Comparison of ENCODE assay signal across 29 cellular contexts in the genomic region with DNA sequence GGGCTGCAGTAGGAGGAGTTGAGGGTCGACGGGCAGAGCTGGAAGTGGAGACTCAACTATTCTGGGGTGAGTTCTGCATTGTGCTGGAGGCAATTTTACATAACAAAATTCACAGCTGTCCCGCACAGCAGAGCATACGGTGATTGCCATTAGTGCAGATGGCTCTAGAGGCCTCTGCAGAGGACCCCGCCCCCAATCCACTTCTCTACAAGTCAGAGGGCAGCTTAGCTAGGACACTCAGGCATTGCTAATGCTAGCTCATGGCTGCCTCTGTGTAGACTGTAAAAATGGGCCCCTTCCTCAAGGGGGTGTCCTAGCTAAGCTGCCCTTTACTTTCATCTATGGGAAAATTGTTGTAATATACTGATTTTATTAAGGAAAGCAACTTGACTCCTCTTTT. TPM values are rescaled to one million over a fixed set of nuclear protein-coding genes. Genes with fewer than 3 reads are reported as not detected.
A peak's percentile ranks its signal among the peaks of the same experiment; 100 is the strongest.
DNase-seq lines count a peak whose midpoint lies in the region; ATAC-seq and TF ChIP-seq lines count a peak whose summit lies in the region.
"Had no signal": no experiment of that assay in that cellular context is flagged by ENCODE, and none has a peak within 500 bp of the region (broad histone marks: within the 10 kb centered on the region; RNA-seq: fewer than 3 reads in every experiment).

No MANE protein-coding gene starts in this region.

- H3K27ac Mint-ChIP-seq in T-helper 1 cell treated with Interleukin-12 subunit alpha and Interleukin-12 subunit beta and Interleukin-4 antibody, amounts not matched to agents 30 μg/mL and 1 μg/mL, for 36 hours, result peak overlapping the region; percentile 60
- H3K27ac Mint-ChIP-seq in glutamatergic neuron (ENCODE audit: unreplicated experiment), result peak overlapping the region; percentile 98
- H3K27ac Mint-ChIP-seq in activated naive CD8-positive, alpha-beta T cell treated with anti-CD3 and anti-CD28 coated beads, Interleukin-2, amount 50 U/mL, for 24 hours, result no peak overlapping the region
- H3K27ac Mint-ChIP-seq: activated naive CD4-positive, alpha-beta T cell treated with anti-CD3 and anti-CD28 coated beads, Interleukin-2, amount 50 U/mL, for 72 hours; IgD-negative memory B cell; stimulated activated naive B cell treated with anti-CD40 and anti-IgM and Interleukin-4, amounts not matched to agents 10 μg/mL and 1 μg/mL and 100 μg/mL, for 72 hours; type B pancreatic cell had no signal

- no peaks in the 10 kb centered on the region for H3K27me3 Mint-ChIP-seq in T-helper 1 cell treated with Interleukin-12 subunit alpha and Interleukin-12 subunit beta and Interleukin-4 antibody, amounts not matched to agents 30 μg/mL and 1 μg/mL, for 36 hours (ENCODE audit: low read depth)
- peaks cover 4% of the 10 kb centered on the region for H3K27me3 Mint-ChIP-seq in glutamatergic neuron (ENCODE audit: unreplicated experiment)
- no peaks in the 10 kb centered on the region for H3K27me3 Mint-ChIP-seq in activated naive CD8-positive, alpha-beta T cell treated with anti-CD3 and anti-CD28 coated beads, Interleukin-2, amount 50 U/mL, for 24 hours
- H3K27me3 Mint-ChIP-seq: IgD-negative memory B cell; stimulated activated naive B cell treated with anti-CD40 and anti-IgM and Interleukin-4, amounts not matched to agents 10 μg/mL and 1 μg/mL and 100 μg/mL, for 72 hours; type B pancreatic cell had no signal

- peaks cover 23% of the 10 kb centered on the region for H3K36me3 Mint-ChIP-seq in T-helper 1 cell treated with Interleukin-12 subunit alpha and Interleukin-12 subunit beta and Interleukin-4 antibody, amounts not matched to agents 30 μg/mL and 1 μg/mL, for 36 hours (ENCODE audit: low read depth)
- peaks cover 4% of the 10 kb centered on the region for H3K36me3 Mint-ChIP-seq in glutamatergic neuron (ENCODE audit: unreplicated experiment)
- peaks cover 31% of the 10 kb centered on the region for H3K36me3 Mint-ChIP-seq in activated naive CD8-positive, alpha-beta T cell treated with anti-CD3 and anti-CD28 coated beads, Interleukin-2, amount 50 U/mL, for 24 hours (ENCODE audit: low read depth)

- H3K9me3 Mint-ChIP-seq in T-helper 1 cell treated with Interleukin-12 subunit alpha and Interleukin-12 subunit beta and Interleukin-4 antibody, amounts not matched to agents 30 μg/mL and 1 μg/mL, for 36 hours, result no peaks in the 10 kb centered on the region
- peaks cover 15% of the 10 kb centered on the region for H3K9me3 Mint-ChIP-seq in glutamatergic neuron (ENCODE audit: unreplicated experiment)
- no peaks in the 10 kb centered on the region for H3K9me3 Mint-ChIP-seq in activated naive CD8-positive, alpha-beta T cell treated with anti-CD3 and anti-CD28 coated beads, Interleukin-2, amount 50 U/mL, for 24 hours
- H3K9me3 Mint-ChIP-seq: activated naive CD4-positive, alpha-beta T cell treated with anti-CD3 and anti-CD28 coated beads, Interleukin-2, amount 50 U/mL, for 72 hours; IgD-negative memory B cell; neural crest cell; stimulated activated naive B cell treated with anti-CD40 and anti-IgM and Interleukin-4, amounts not matched to agents 10 μg/mL and 1 μg/mL and 100 μg/mL, for 72 hours; type B pancreatic cell had no signal

- ATAC-seq in GM19351 (IDR thresholded peaks at IDR 0.05; ENCODE audit: unreplicated experiment), result no peak
- no peak for ATAC-seq in activated naive CD8-positive, alpha-beta T cell treated with anti-CD3 and anti-CD28 coated beads, Interleukin-2, amount 50 U/mL, for 24 hours
- ATAC-seq: activated naive CD4-positive, alpha-beta T cell treated with anti-CD3 and anti-CD28 coated beads, Interleukin-2, amount 50 U/mL, for 72 hours; stimulated activated naive B cell treated with anti-CD40 and anti-IgM and Interleukin-4, amounts not matched to agents 10 μg/mL and 1 μg/mL and 100 μg/mL, for 72 hours had no signal

- no peak overlapping the region for H3K4me3 Mint-ChIP-seq in T-helper 1 cell treated with Interleukin-12 subunit alpha and Interleukin-12 subunit beta and Interleukin-4 antibody, amounts not matched to agents 30 μg/mL and 1 μg/mL, for 36 hours
- H3K4me3 Mint-ChIP-seq in glutamatergic neuron (ENCODE audit: unreplicated experiment), result peak overlapping the region; percentile 57
- H3K4me3 Mint-ChIP-seq in activated naive CD8-positive, alpha-beta T cell treated with anti-CD3 and anti-CD28 coated beads, Interleukin-2, amount 50 U/mL, for 24 hours, result no peak overlapping the region
- H3K4me3 Mint-ChIP-seq: IgD-negative memory B cell; neural crest cell; stimulated activated naive B cell treated with anti-CD40 and anti-IgM and Interleukin-4, amounts not matched to agents 10 μg/mL and 1 μg/mL and 100 μg/mL, for 72 hours; type B pancreatic cell had no signal

- DNase-seq in T-helper 1 cell, result no peak
- peak; percentile 90 for DNase-seq in NCI-H524 treated with DMSO at 0.1 percent for 48 hours (lab: John Stamatoyannopoulos, UW)
- peak; percentile 67 for DNase-seq in glutamatergic neuron
- no peak for DNase-seq in GF-D8 (lab: John Stamatoyannopoulos, UW)
- DNase-seq in NCI-H146 treated with DMSO at 0.1 percent for 48 hours (lab: John Stamatoyannopoulos, UW; ENCODE audit: unreplicated experiment), result no peak
- no peak for DNase-seq in activated naive CD8-positive, alpha-beta T cell treated with anti-CD3 and anti-CD28 coated beads, Interleukin-2, amount 50 U/mL, for 24 hours
- DNase-seq: activated CD4-positive, alpha-beta T cell treated with anti-CD3 and anti-CD28 coated beads, Interleukin-2, amount 50 U/mL, for 1 hour; activated CD4-positive, CD25-positive, alpha-beta regulatory T cell; activated effector memory CD4-positive, alpha-beta T cell treated with Interleukin-2 at 50 U/mL for 16 hours; activated T-cell treated with anti-CD3 and anti-CD28 coated beads, Interleukin-2, amount 50 U/mL, for 1 hour; aorta; Calu3; effector CD4-positive, alpha-beta T cell; EL; HCEC 1CT; left ventricle myocardium inferior; mesenchymal stem cell; NCI-H1048; NCI-H187; NCI-H226; NCI-H748 treated with DMSO at 0.1 percent for 48 hours; retina; stimulated activated naive B cell treated with anti-CD40 and anti-IgM and Interleukin-4, amounts not matched to agents 10 μg/mL and 1 μg/mL and 100 μg/mL, for 72 hours had no signal

- no peaks in the 10 kb centered on the region for H3K4me1 Mint-ChIP-seq in T-helper 1 cell treated with Interleukin-12 subunit alpha and Interleukin-12 subunit beta and Interleukin-4 antibody, amounts not matched to agents 30 μg/mL and 1 μg/mL, for 36 hours (ENCODE audit: low read depth)
- H3K4me1 Mint-ChIP-seq in glutamatergic neuron (ENCODE audit: low read depth, unreplicated experiment), result peaks cover 16% of the 10 kb centered on the region
- no peaks in the 10 kb centered on the region for H3K4me1 Mint-ChIP-seq in activated naive CD8-positive, alpha-beta T cell treated with anti-CD3 and anti-CD28 coated beads, Interleukin-2, amount 50 U/mL, for 24 hours
- H3K4me1 Mint-ChIP-seq: neural crest cell; stimulated activated naive B cell treated with anti-CD40 and anti-IgM and Interleukin-4, amounts not matched to agents 10 μg/mL and 1 μg/mL and 100 μg/mL, for 72 hours had no signal

- TF ChIP-seq CTCF in glutamatergic neuron (IDR thresholded peaks at IDR 0.05; ENCODE audit: partially characterized antibody, unreplicated experiment), result no peak

RNA-seq across cellular contexts. Expression of gene POLR3E, which starts 18.4 kb away (rescaled TPM):
- 31.5 TPM for total RNA-seq in glutamatergic neuron (ENCODE audit: unreplicated experiment)

Comparison
In these comparisons a context has a peak if more than half of its experiments do, and no peak if none do; other contexts are left out.
1. DNase-seq: peak in NCI-H524 treated with DMSO at 0.1 percent for 48 hours (single experiment) and glutamatergic neuron (single experiment); none in T-helper 1 cell (0 of 5), GF-D8 (single experiment), NCI-H146 treated with DMSO at 0.1 percent for 48 hours (single experiment) and activated naive CD8-positive, alpha-beta T cell treated with anti-CD3 and anti-CD28 coated beads, Interleukin-2, amount 50 U/mL, for 24 hours (single experiment).